17 cellular contexts compared by ENCODE assay signal in genomic region chr2:232488097-232488711, GRCh38. TPM values are rescaled to one million over a fixed set of nuclear protein-coding genes. Genes with fewer than 3 reads are reported as not detected.
A peak's percentile ranks its signal among the peaks of the same experiment; 100 is the strongest.
DNase-seq lines count a peak whose midpoint lies in the region; ATAC-seq and TF ChIP-seq lines count a peak whose summit lies in the region.
"Had no signal": no experiment of that assay in that cellular context is flagged by ENCODE, and none has a peak within 500 bp of the region (broad histone marks: within the 10 kb centered on the region; RNA-seq: fewer than 3 reads in every experiment).

No MANE protein-coding gene starts in this region.

- no peak overlapping the region for H3K27ac ChIP-seq in body of pancreas
- H3K27ac ChIP-seq: parathyroid adenoma, PC-9 had no signal

- H3K4me3 ChIP-seq in body of pancreas, result no peak overlapping the region
- H3K4me3 ChIP-seq: PC-9 had no signal

- H3K4me1 ChIP-seq in body of pancreas, result peaks cover 21% of the 10 kb centered on the region
- H3K4me1 ChIP-seq: parathyroid adenoma had no signal

- H3K4me3 Mint-ChIP-seq in activated naive CD8-positive, alpha-beta T cell, result peak overlapping the region; percentile 57
- no peak overlapping the region for H3K4me3 Mint-ChIP-seq in activated naive CD8-positive, alpha-beta T cell treated with anti-CD3 and anti-CD28 coated beads for 36 hours
- peak overlapping the region; percentile 83 for H3K4me3 Mint-ChIP-seq in T-helper 17 cell
- H3K4me3 Mint-ChIP-seq in stimulated activated naive CD8-positive, alpha-beta T cell treated with anti-CD3 and anti-CD28 coated beads, Interleukin-15, amount 100 ng/mL, for 72 hours, result peak overlapping the region; percentile 6 to 70
- H3K4me3 Mint-ChIP-seq: activated naive CD8-positive, alpha-beta T cell treated with anti-CD3 and anti-CD28 coated beads, Interleukin-2, amount 10 ng/mL, durations not matched to agents 7 days and 5 days had no signal

- no peaks in the 10 kb centered on the region for H3K27me3 ChIP-seq in body of pancreas

- TF ChIP-seq CTCF in GM10266 (IDR thresholded peaks at IDR 0.05; ENCODE audit: control insufficient read depth, insufficient read depth, low read depth, missing control alignments) (no peak), body of pancreas (IDR thresholded peaks at IDR 0.05) (no peak)

- no peak for TF ChIP-seq POLR2A in body of pancreas (IDR thresholded peaks at IDR 0.05)

- no peak overlapping the region for H3K27ac Mint-ChIP-seq in activated naive CD8-positive, alpha-beta T cell
- H3K27ac Mint-ChIP-seq in activated naive CD8-positive, alpha-beta T cell treated with anti-CD3 and anti-CD28 coated beads for 36 hours, result no peak overlapping the region
- H3K27ac Mint-ChIP-seq in T-helper 17 cell, result no peak overlapping the region
- no peak overlapping the region for H3K27ac Mint-ChIP-seq in stimulated activated naive CD8-positive, alpha-beta T cell treated with anti-CD3 and anti-CD28 coated beads, Interleukin-15, amount 100 ng/mL, for 72 hours
- H3K27ac Mint-ChIP-seq: activated naive CD8-positive, alpha-beta T cell treated with anti-CD3 and anti-CD28 coated beads, Interleukin-2, amount 10 ng/mL, durations not matched to agents 7 days and 5 days had no signal

- H3K36me3 ChIP-seq in body of pancreas (replicated peaks in 1 of 2; ENCODE audit: insufficient read depth in 1 of 2, low read depth in 2 of 2), result no peaks in the 10 kb centered on the region

- ATAC-seq in T-helper 17 cell (no peak), HG03439 (IDR thresholded peaks at IDR 0.05; ENCODE audit: unreplicated experiment) (no peak), body of pancreas (no peak)
- peak; percentile 8 for ATAC-seq in stimulated activated naive CD8-positive, alpha-beta T cell treated with anti-CD3 and anti-CD28 coated beads, Interleukin-15, amount 100 ng/mL, for 72 hours

- peaks cover 8% of the 10 kb centered on the region for H3K4me1 Mint-ChIP-seq in activated naive CD8-positive, alpha-beta T cell (ENCODE audit: low read depth)
- peaks cover 3% of the 10 kb centered on the region for H3K4me1 Mint-ChIP-seq in activated naive CD8-positive, alpha-beta T cell treated with anti-CD3 and anti-CD28 coated beads for 36 hours
- H3K4me1 Mint-ChIP-seq in T-helper 17 cell, result peaks cover 9% of the 10 kb centered on the region
- peaks cover 16% of the 10 kb centered on the region for H3K4me1 Mint-ChIP-seq in stimulated activated naive CD8-positive, alpha-beta T cell treated with anti-CD3 and anti-CD28 coated beads, Interleukin-15, amount 100 ng/mL, for 72 hours
- H3K4me1 Mint-ChIP-seq: activated naive CD8-positive, alpha-beta T cell treated with anti-CD3 and anti-CD28 coated beads, Interleukin-2, amount 10 ng/mL, durations not matched to agents 7 days and 5 days had no signal

- H3K36me3 Mint-ChIP-seq in activated naive CD8-positive, alpha-beta T cell, result no peaks in the 10 kb centered on the region
- no peaks in the 10 kb centered on the region for H3K36me3 Mint-ChIP-seq in activated naive CD8-positive, alpha-beta T cell treated with anti-CD3 and anti-CD28 coated beads for 36 hours
- peaks cover 6% of the 10 kb centered on the region for H3K36me3 Mint-ChIP-seq in T-helper 17 cell (ENCODE audit: low read depth)
- H3K36me3 Mint-ChIP-seq: activated naive CD8-positive, alpha-beta T cell treated with anti-CD3 and anti-CD28 coated beads, Interleukin-2, amount 10 ng/mL, durations not matched to agents 7 days and 5 days had no signal

- 46 to 56% methylated on average over 5 to 16 of the region's 16 CpGs for WGBS in body of pancreas, 2 donors

- intact Hi-C loops in body of pancreas (cut with DNase I), result no loop called here

- H3K9me3 ChIP-seq in T-helper 17 cell (ENCODE audit: control insufficient read depth, low read length, poor library complexity, severe bottlenecking), result no peaks in the 10 kb centered on the region
- H3K9me3 ChIP-seq in body of pancreas, result no peaks in the 10 kb centered on the region

- DNase-seq in activated naive CD8-positive, alpha-beta T cell treated with anti-CD3 and anti-CD28 coated beads for 36 hours, result no peak
- DNase-seq in T-helper 17 cell, result peak in 1 of 3 donors; percentile 6
- peak; percentile 70 for DNase-seq in iPS-NIHi7 (ENCODE audit: extremely low spot score)
- DNase-seq in stimulated activated naive CD8-positive, alpha-beta T cell treated with anti-CD3 and anti-CD28 coated beads, Interleukin-15, amount 100 ng/mL, for 72 hours, result no peak
- DNase-seq in GM10266 (ENCODE audit: extremely low spot score), result no peak
- no peak for DNase-seq in body of pancreas
- DNase-seq: foreskin fibroblast, GF-D8, NCI-H2171, PC-9 had no signal

- H3K27me3 Mint-ChIP-seq in activated naive CD8-positive, alpha-beta T cell, result peaks cover 13% of the 10 kb centered on the region
- H3K27me3 Mint-ChIP-seq in activated naive CD8-positive, alpha-beta T cell treated with anti-CD3 and anti-CD28 coated beads for 36 hours, result peaks cover 49% of the 10 kb centered on the region
- peaks cover 65% of the 10 kb centered on the region for H3K27me3 Mint-ChIP-seq in T-helper 17 cell
- peaks cover 80% of the 10 kb centered on the region for H3K27me3 Mint-ChIP-seq in stimulated activated naive CD8-positive, alpha-beta T cell treated with anti-CD3 and anti-CD28 coated beads, Interleukin-15, amount 100 ng/mL, for 72 hours

- no peaks in the 10 kb centered on the region for H3K9me3 Mint-ChIP-seq in activated naive CD8-positive, alpha-beta T cell (ENCODE audit: low read depth)
- H3K9me3 Mint-ChIP-seq in activated naive CD8-positive, alpha-beta T cell treated with anti-CD3 and anti-CD28 coated beads for 36 hours, result no peaks in the 10 kb centered on the region
- no peaks in the 10 kb centered on the region for H3K9me3 Mint-ChIP-seq in stimulated activated naive CD8-positive, alpha-beta T cell treated with anti-CD3 and anti-CD28 coated beads, Interleukin-15, amount 100 ng/mL, for 72 hours
- H3K9me3 Mint-ChIP-seq: activated naive CD8-positive, alpha-beta T cell treated with anti-CD3 and anti-CD28 coated beads, Interleukin-2, amount 10 ng/mL, durations not matched to agents 7 days and 5 days had no signal

RNA-seq across cellular contexts. Expression of gene ECEL1, which starts 0.6 kb away (rescaled TPM):
- under 1 TPM; 0.12 to 0.14 TPM for total RNA-seq in activated naive CD8-positive, alpha-beta T cell treated with anti-CD3 and anti-CD28 coated beads for 36 hours
- total RNA-seq in T-helper 17 cell (not detected), body of pancreas (under 1 TPM in 1 of 2 donors, not detected in 1; 0.26 TPM)
- total RNA-seq: activated naive CD8-positive, alpha-beta T cell treated with anti-CD3 and anti-CD28 coated beads, Interleukin-2, amount 10 ng/mL, durations not matched to agents 7 days and 5 days; PC-9 had no signal

RNA-seq across cellular contexts. Expression of gene PRSS56, which starts 32.0 kb away (rescaled TPM):
- total RNA-seq in activated naive CD8-positive, alpha-beta T cell treated with anti-CD3 and anti-CD28 coated beads for 36 hours, result not detected
- total RNA-seq in T-helper 17 cell (not detected), body of pancreas (not detected)
- total RNA-seq: activated CD8-positive, alpha-beta memory T cell treated with anti-CD3 and anti-CD28 coated beads for 36 hours; activated naive CD8-positive, alpha-beta T cell treated with anti-CD3 and anti-CD28 coated beads, Interleukin-2, amount 10 ng/mL, durations not matched to agents 7 days and 5 days; liver; PC-9; T-helper 2 cell treated with Interferon-gamma antibody and Interleukin-4, amounts not matched to agents 100 ng/mL and 5 ng/mL, for 36 hours had no signal

RNA-seq across cellular contexts. Expression of gene ALPI, which starts 32.3 kb away (rescaled TPM):
- total RNA-seq in activated naive CD8-positive, alpha-beta T cell treated with anti-CD3 and anti-CD28 coated beads for 36 hours, result not detected
- total RNA-seq in T-helper 17 cell, result not detected
- not detected for total RNA-seq in body of pancreas
- total RNA-seq: activated CD8-positive, alpha-beta memory T cell treated with anti-CD3 and anti-CD28 coated beads for 36 hours; activated naive CD8-positive, alpha-beta T cell treated with anti-CD3 and anti-CD28 coated beads, Interleukin-2, amount 10 ng/mL, durations not matched to agents 7 days and 5 days; liver; PC-9; T-helper 2 cell treated with Interferon-gamma antibody and Interleukin-4, amounts not matched to agents 100 ng/mL and 5 ng/mL, for 36 hours had no signal

RNA-seq across cellular contexts. Expression of gene CHRND, which starts 37.8 kb away (rescaled TPM):
- not detected for total RNA-seq in activated naive CD8-positive, alpha-beta T cell treated with anti-CD3 and anti-CD28 coated beads for 36 hours
- not detected for total RNA-seq in T-helper 17 cell
- total RNA-seq in body of pancreas, result not detected
- total RNA-seq: activated CD8-positive, alpha-beta memory T cell treated with anti-CD3 and anti-CD28 coated beads for 36 hours; activated naive CD8-positive, alpha-beta T cell treated with anti-CD3 and anti-CD28 coated beads, Interleukin-2, amount 10 ng/mL, durations not matched to agents 7 days and 5 days; liver; PC-9; T-helper 2 cell treated with Interferon-gamma antibody and Interleukin-4, amounts not matched to agents 100 ng/mL and 5 ng/mL, for 36 hours had no signal

RNA-seq across cellular contexts. Expression of gene CHRNG, which starts 51.3 kb away (rescaled TPM):
- total RNA-seq in activated naive CD8-positive, alpha-beta T cell treated with anti-CD3 and anti-CD28 coated beads for 36 hours, result not detected
- total RNA-seq in T-helper 17 cell (not detected), body of pancreas (not detected)
- total RNA-seq: activated CD8-positive, alpha-beta memory T cell treated with anti-CD3 and anti-CD28 coated beads for 36 hours; activated naive CD8-positive, alpha-beta T cell treated with anti-CD3 and anti-CD28 coated beads, Interleukin-2, amount 10 ng/mL, durations not matched to agents 7 days and 5 days; liver; PC-9; T-helper 2 cell treated with Interferon-gamma antibody and Interleukin-4, amounts not matched to agents 100 ng/mL and 5 ng/mL, for 36 hours had no signal
